In genomic region chr12:102694913-102695312, GRCh38 we compare ENCODE assay signal across 19 cellular contexts.
"Had no signal": no experiment of that assay in that cellular context is flagged by ENCODE, and none has a peak within 500 bp of the region (broad histone marks: within the 10 kb centered on the region; RNA-seq: fewer than 3 reads in every experiment).

No MANE protein-coding gene starts in this region.

- H3K4me1 ChIP-seq: esophagus muscularis mucosa, gastrocnemius medialis, heart right ventricle, left ventricle myocardium inferior, lower lobe of right lung, suprapubic skin, tibial artery, upper lobe of left lung, vagina had no signal

- H3K4me2 ChIP-seq: smooth muscle cell had no signal

- H3K9me3 ChIP-seq: esophagus muscularis mucosa, gastrocnemius medialis, ovary, suprapubic skin, tibial artery, upper lobe of left lung, vagina had no signal

- ATAC-seq: effector memory CD8-positive, alpha-beta T cell; gastrocnemius medialis; heart right ventricle; lower lobe of right lung; natural killer cell; right cardiac atrium had no signal

- H3K27ac ChIP-seq: epithelial cell of prostate, esophagus muscularis mucosa, gastrocnemius medialis, heart right ventricle, left ventricle myocardium inferior, lower lobe of right lung, ovary, suprapubic skin, tibial artery, upper lobe of left lung, vagina had no signal

- H3K36me3 ChIP-seq: esophagus muscularis mucosa, gastrocnemius medialis, heart right ventricle, left ventricle myocardium inferior, lower lobe of right lung, ovary, suprapubic skin, tibial artery, upper lobe of left lung, vagina had no signal

- H3K27me3 ChIP-seq: esophagus muscularis mucosa, gastrocnemius medialis, heart right ventricle, ovary, suprapubic skin, tibial artery, upper lobe of left lung, vagina had no signal

- H3K4me3 ChIP-seq: esophagus muscularis mucosa, gastrocnemius medialis, heart right ventricle, left ventricle myocardium inferior, lower lobe of right lung, ovary, smooth muscle cell, suprapubic skin, tibial artery, upper lobe of left lung, vagina had no signal

- DNase-seq: effector memory CD8-positive, alpha-beta T cell; gastrocnemius medialis; heart right ventricle; hypothalamus; left ventricle myocardium inferior; lower lobe of right lung; natural killer cell; nucleus accumbens; ovary; right cardiac atrium; stimulated activated CD4-positive, alpha-beta T cell treated with anti-CD3 and anti-CD28 coated beads, Interleukin-2, amount 100 ng/mL, for 48 hours; stimulated activated naive CD4-positive, alpha-beta T cell treated with Interleukin-2 at 50 U/mL for 16 hours; tibial artery; upper lobe of left lung had no signal
